ENCODE assay signal across 26 cellular contexts in genomic region chr7:27885652-27886051, GRCh38.
DNase-seq lines count a peak whose midpoint lies in the region; ATAC-seq, FAIRE-seq and TF ChIP-seq lines count a peak whose summit lies in the region.
"Had no signal": no experiment of that assay in that cellular context is flagged by ENCODE, and none has a peak within 500 bp of the region (broad histone marks: within the 10 kb centered on the region; RNA-seq: fewer than 3 reads in every experiment).

No MANE protein-coding gene starts in this region.

- H3K9me3 ChIP-seq in right lobe of liver (no peaks in the 10 kb centered on the region), HepG2 (ENCODE audit: low read length) (no peaks in the 10 kb centered on the region), suprapubic skin (no peaks in the 10 kb centered on the region)
- H3K9me3 ChIP-seq: A549 had no signal

- H3K27ac ChIP-seq in right lobe of liver (no peak overlapping the region), HepG2 (ENCODE audit: extremely low read length, insufficient read depth, low read length) (no peak overlapping the region), suprapubic skin (no peak overlapping the region)
- H3K27ac ChIP-seq: 22Rv1; A549; BLaER1 treated with 17β-estradiol and CSF1 and Interleukin-3, amounts not matched to agents 10 nM and 100 nM; C4-2B had no signal

- no peak for TF ChIP-seq RAD21 in HepG2 (CRISPR knock-in tag; IDR thresholded peaks at IDR 0.05)

- no peak for TF ChIP-seq POLR2A in right lobe of liver (IDR thresholded peaks at IDR 0.05)
- TF ChIP-seq POLR2A in HepG2 (IDR thresholded peaks at IDR 0.05; ENCODE audit: insufficient read depth in 1 of 2, low read depth in 2 of 2, low read length in 2 of 2), result no peak
- TF ChIP-seq POLR2A in suprapubic skin (IDR thresholded peaks at IDR 0.05), result no peak

- no peak overlapping the region for H3K4me3 ChIP-seq in right lobe of liver
- no peak overlapping the region for H3K4me3 ChIP-seq in HepG2 (replicated peaks in 1 of 3; ENCODE audit: insufficient read depth in 1 of 3, low read depth in 2 of 3, low read length in 3 of 3)
- no peak overlapping the region for H3K4me3 ChIP-seq in suprapubic skin
- H3K4me3 ChIP-seq: A549; BLaER1 treated with 17β-estradiol and CSF1 and Interleukin-3, amounts not matched to agents 10 nM and 100 nM had no signal

- no TSS peak for BruUV-seq in HepG2 (replicated peaks; lab: Mats Ljungman, UMichigan)

- H3K36me3 ChIP-seq in right lobe of liver, result no peaks in the 10 kb centered on the region
- no peaks in the 10 kb centered on the region for H3K36me3 ChIP-seq in HepG2 (replicated peaks in 1 of 2; ENCODE audit: control insufficient read depth in 1 of 2, insufficient read depth in 2 of 2, low read length in 2 of 2)
- H3K36me3 ChIP-seq in suprapubic skin, result no peaks in the 10 kb centered on the region

- H2AFZ ChIP-seq in HepG2 (ENCODE audit: low read length), result no peak overlapping the region

- TF ChIP-seq EP300 in HepG2 (IDR thresholded peaks at IDR 0.05; ENCODE audit: low read depth in 2 of 2, low read length in 2 of 2) (no peak), HepG2 (CRISPR knock-in tag; IDR thresholded peaks at IDR 0.05; ENCODE audit: borderline replicate concordance) (no peak), suprapubic skin (IDR thresholded peaks at IDR 0.05) (no peak)

- no peaks in the 10 kb centered on the region for H3K79me2 ChIP-seq in HepG2 (ENCODE audit: insufficient read depth, low read length)

- WGBS in right lobe of liver (ENCODE audit: insufficient coverage, low coverage, low lambda C conversion rate, missing lambda C conversion rate), result 81% methylated on average over 2 of the region's 2 CpGs
- 25% methylated on average over 2 of the region's 2 CpGs for WGBS in HepG2 (ENCODE audit: low lambda C conversion rate)
- 94% methylated on average over 2 of the region's 2 CpGs for WGBS in suprapubic skin

- no peak overlapping the region for H3K9ac ChIP-seq in HepG2 (ENCODE audit: insufficient read depth, low read depth, low read length)
- H3K9ac ChIP-seq: BLaER1 treated with 17β-estradiol and CSF1 and Interleukin-3, amounts not matched to agents 10 nM and 100 nM had no signal

- POLR2A ChIA-PET in HepG2 (lab: Yijun Ruan, JAX), result no interaction called here
- POLR2A ChIA-PET in GM10248 (lab: Yijun Ruan, JAX), result no interaction called here

- TF ChIP-seq CTCF in right lobe of liver (IDR thresholded peaks at IDR 0.05), result no peak
- TF ChIP-seq CTCF in HepG2 (CRISPR knock-in tag; IDR thresholded peaks at IDR 0.05), result no peak
- no peak for TF ChIP-seq CTCF in GM10248 (IDR thresholded peaks at IDR 0.05; ENCODE audit: control extremely low read depth, extremely low read depth, low read depth, missing control alignments)
- no peak for TF ChIP-seq CTCF in suprapubic skin (IDR thresholded peaks at IDR 0.05)

- in situ Hi-C loops in HepG2 (cut with HindIII; ENCODE audit: extremely low pct_ligation_motif_present, low pct_unique_long_range_greater_than_20kb), result no loop called here

- H3K27me3 ChIP-seq in right lobe of liver (no peaks in the 10 kb centered on the region), HepG2 (ENCODE audit: control insufficient read depth in 1 of 2, insufficient read depth in 2 of 2, low read length in 2 of 2) (peaks cover 0 to 6% of the 10 kb centered on the region in 2 experiments; a peak in 2 of 5 replicates), suprapubic skin (no peaks in the 10 kb centered on the region)
- H3K27me3 ChIP-seq: BLaER1 treated with 17β-estradiol and CSF1 and Interleukin-3, amounts not matched to agents 10 nM and 100 nM had no signal

- no peaks in the 10 kb centered on the region for H4K20me1 ChIP-seq in HepG2 (ENCODE audit: insufficient read depth, low read length)
- H4K20me1 ChIP-seq: BLaER1 treated with 17β-estradiol and CSF1 and Interleukin-3, amounts not matched to agents 10 nM and 100 nM had no signal

- no peak for DNase-seq in right lobe of liver
- no peak for DNase-seq in HepG2 (ENCODE audit: low spot score)
- DNase-seq in astrocyte of the hippocampus (ENCODE audit: low read depth, low spot score), result peak; percentile 55
- no peak for DNase-seq in left lobe of liver (ENCODE audit: low spot score)
- DNase-seq in urothelium cell line (ENCODE audit: low spot score), result no peak
- no peak for DNase-seq in GM10248 (ENCODE audit: extremely low spot score)
- DNase-seq in CD1c-positive myeloid dendritic cell (ENCODE audit: extremely low spot score), result no peak
- no peak for DNase-seq in suprapubic skin (ENCODE audit: low spot score in 2 of 2)
- DNase-seq: AML-193; CD4-positive, alpha-beta memory T cell; CD4-positive, CD25-positive, alpha-beta regulatory T cell; CD8-positive, alpha-beta memory T cell; COR-L47; DMS 273 treated with DMSO at 0.1 percent for 48 hours; DMS153; DMS53; DMS79; DND-41; EL; GDM1 had no signal

- CTCF ChIA-PET in HepG2 (lab: Yijun Ruan, JAX; ENCODE audit: low intra/inter-chr PET ratio, low total read pairs) (no interaction called here), GM10248 (lab: Yijun Ruan, JAX) (no interaction called here)

- H3K4me1 ChIP-seq in right lobe of liver, result peaks cover 0 to 11% (median 0%) of the 10 kb centered on the region in 4 donors
- H3K4me1 ChIP-seq in HepG2 (ENCODE audit: insufficient read depth, low read length), result no peaks in the 10 kb centered on the region
- no peaks in the 10 kb centered on the region for H3K4me1 ChIP-seq in suprapubic skin
- H3K4me1 ChIP-seq: A549; BLaER1 treated with 17β-estradiol and CSF1 and Interleukin-3, amounts not matched to agents 10 nM and 100 nM had no signal

- intact Hi-C loops in right lobe of liver (cut with DNase I), result no loop called here
- intact Hi-C loops in HepG2 (cut with micrococcal nuclease; ENCODE audit: unreplicated experiment), result no loop called here

- peak; percentile 47 to 80 (median 60) for ATAC-seq in right lobe of liver
- ATAC-seq in HepG2, result no peak
- ATAC-seq in left lobe of liver, result peak; percentile 76
- ATAC-seq: A549 had no signal

- FAIRE-seq in HepG2 (lab: Jason Lieb, UNC) (no peak), urothelium cell line (lab: Jason Lieb, UNC) (peak; percentile 62)
- FAIRE-seq: A549, GM12891, GM19239 had no signal

- H3K4me2 ChIP-seq in HepG2 (ENCODE audit: low read depth, low read length), result no peak overlapping the region
- H3K4me2 ChIP-seq: A549; BLaER1 treated with 17β-estradiol and CSF1 and Interleukin-3, amounts not matched to agents 10 nM and 100 nM had no signal

TF ChIP-seq in HepG2, 621 proteins besides CTCF, POLR2A, EP300 and RAD21:
- TF ChIP-seq ESRRA (CRISPR knock-in tag; IDR thresholded peaks at IDR 0.05; ENCODE audit: low read depth) (no peak), KLF16 (CRISPR knock-in tag; IDR thresholded peaks at IDR 0.05) (no peak), ZNF44 (CRISPR knock-in tag; IDR thresholded peaks at IDR 0.05) (no peak), ZNF468 (CRISPR knock-in tag; IDR thresholded peaks at IDR 0.05) (no peak), MIXL1 (CRISPR knock-in tag; IDR thresholded peaks at IDR 0.05) (no peak), NFE2 (CRISPR knock-in tag; IDR thresholded peaks at IDR 0.05) (no peak)
TF ChIP-seq in HepG2: peak in this region for 0.
